ENCODE assay signal across 8 cellular contexts in the genomic region with DNA sequence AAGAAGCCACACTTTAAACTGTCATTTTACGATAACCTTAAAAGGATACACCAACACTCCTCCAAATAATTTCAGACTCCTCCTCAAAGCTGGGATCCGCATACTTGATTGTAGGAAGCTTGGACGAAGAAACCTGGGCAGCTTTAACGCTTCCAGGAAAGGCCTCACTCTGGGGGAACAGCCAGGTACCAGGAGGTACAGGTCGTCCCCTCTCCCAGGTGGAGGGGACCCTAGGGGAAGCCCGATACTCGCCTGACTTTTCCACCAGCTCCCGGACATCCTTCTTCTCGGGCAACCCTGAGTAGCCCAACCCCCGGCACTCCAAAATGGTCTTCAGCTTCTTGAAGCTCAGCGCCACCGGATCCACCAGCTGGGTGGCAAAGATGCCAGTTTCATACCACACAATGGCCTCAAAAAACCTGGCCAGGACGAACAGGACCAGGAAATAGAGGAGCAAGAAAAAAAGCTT. TPM values are rescaled to one million over a fixed set of nuclear protein-coding genes. Genes with fewer than 3 reads are reported as not detected.
DNase-seq lines count a peak whose midpoint lies in the region; ATAC-seq and TF ChIP-seq lines count a peak whose summit lies in the region.

No MANE protein-coding gene starts in this region.

- intact Hi-C loops in CD14-positive monocyte (cut with micrococcal nuclease) = loop anchor here (5.0 to 10.0 kb wide), 2 partner anchors 60 to 178 kb away; partner anchors contain the start of genes CHMP3 (in 2 of the 2) and KDM3A (in 1 of the 2)

- no peaks in the 10 kb centered on the region for H3K79me1 ChIP-seq in mesendoderm (ENCODE audit: low read length)

- ATAC-seq in stimulated activated naive CD8-positive, alpha-beta T cell treated with anti-CD3 and anti-CD28 coated beads, Interleukin-15, amount 100 ng/mL, for 72 hours = no peak
- ATAC-seq in HG03025 (IDR thresholded peaks at IDR 0.05; ENCODE audit: low FRiP score, unreplicated experiment) = no peak

- H3K27ac ChIP-seq in ectodermal cell (ENCODE audit: insufficient read depth, low read depth, low read length, poor library complexity, severe bottlenecking) (no peak overlapping the region), mesendoderm (ENCODE audit: low read depth, low read length) (peak overlapping the region; percentile 98)

- no peaks in the 10 kb centered on the region for H3K9me3 ChIP-seq in ectodermal cell (ENCODE audit: control insufficient read depth, low read length)

- peak overlapping the region; percentile 94 to 99 for H3K4me3 Mint-ChIP-seq in CD14-positive monocyte
- H3K4me3 Mint-ChIP-seq in HFFc6 = peak overlapping the region; percentile 97
- peak overlapping the region; percentile 89 to 96 for H3K4me3 Mint-ChIP-seq in stimulated activated naive CD8-positive, alpha-beta T cell treated with anti-CD3 and anti-CD28 coated beads, Interleukin-15, amount 100 ng/mL, for 72 hours

- TF ChIP-seq CTCF in CD14-positive monocyte (IDR thresholded peaks at IDR 0.05) (no peak), HFFc6 (IDR thresholded peaks at IDR 0.05) (no peak)

- H3K36me3 ChIP-seq in ectodermal cell (ENCODE audit: control insufficient read depth, insufficient read depth, low read length) = no peaks in the 10 kb centered on the region
- H3K36me3 ChIP-seq in mesendoderm (ENCODE audit: control insufficient read depth, insufficient read depth, low read length) = no peaks in the 10 kb centered on the region

- no peak overlapping the region for H4K5ac ChIP-seq in mesendoderm (ENCODE audit: low read length)

- peak overlapping the region; percentile 71 for H3K4me3 ChIP-seq in ectodermal cell (ENCODE audit: insufficient read depth, low read depth, low read length)
- H3K4me3 ChIP-seq in mesendoderm (ENCODE audit: low read length) = peak overlapping the region; percentile 89

- no peak overlapping the region for H2BK5ac ChIP-seq in mesendoderm (ENCODE audit: low read length)

- peak overlapping the region; percentile 93 to 97 (median 96) for H3K27ac Mint-ChIP-seq in CD14-positive monocyte
- H3K27ac Mint-ChIP-seq in HFFc6 = peak overlapping the region; percentile 92
- H3K27ac Mint-ChIP-seq in stimulated activated naive CD8-positive, alpha-beta T cell treated with anti-CD3 and anti-CD28 coated beads, Interleukin-15, amount 100 ng/mL, for 72 hours = peak overlapping the region; percentile 99

- 5% methylated on average over 13 of the region's 13 CpGs for WGBS in ectodermal cell, 2 experiments
- no CpG with 5 or more reads among the region's 13 CpGs for WGBS in mesendoderm (ENCODE audit: extremely low coverage, insufficient coverage, low lambda C conversion rate)

- no peak overlapping the region for H3K23ac ChIP-seq in mesendoderm (ENCODE audit: low read length)

- H2AK5ac ChIP-seq in mesendoderm (ENCODE audit: low read length) = no peak overlapping the region

- H3K4me2 ChIP-seq in mesendoderm (ENCODE audit: low read length) = peak overlapping the region; percentile 96

- H3K4me1 ChIP-seq in ectodermal cell (ENCODE audit: control insufficient read depth, insufficient read depth, low read length) (no peaks in the 10 kb centered on the region), mesendoderm (ENCODE audit: control insufficient read depth, low read depth, low read length) (no peaks in the 10 kb centered on the region)

- no peak overlapping the region for H2BK15ac ChIP-seq in mesendoderm (replicated peaks; ENCODE audit: low read depth)

- H3K9me3 Mint-ChIP-seq in CD14-positive monocyte (no peaks in the 10 kb centered on the region), HFFc6 (no peaks in the 10 kb centered on the region)
- no peaks in the 10 kb centered on the region for H3K9me3 Mint-ChIP-seq in stimulated activated naive CD8-positive, alpha-beta T cell treated with anti-CD3 and anti-CD28 coated beads, Interleukin-15, amount 100 ng/mL, for 72 hours

- no peak overlapping the region for H4K8ac ChIP-seq in mesendoderm (ENCODE audit: low read depth, low read length)

- H3K56ac ChIP-seq in mesendoderm (ENCODE audit: low read length) = peak overlapping the region; percentile 86

- DNase-seq in CD14-positive monocyte (ENCODE audit: low spot score) (peak; percentile 52), HFFc6 (no peak), T-helper 9 cell (peak; percentile 5), mesendoderm (peak; percentile 43), COLO829 (ENCODE audit: low spot score) (no peak)
- DNase-seq in stimulated activated naive CD8-positive, alpha-beta T cell treated with anti-CD3 and anti-CD28 coated beads, Interleukin-15, amount 100 ng/mL, for 72 hours = peak in 1 of 2 donors; percentile 29

- peaks cover 30% of the 10 kb centered on the region for H3K4me1 Mint-ChIP-seq in CD14-positive monocyte
- peaks cover 23% of the 10 kb centered on the region for H3K4me1 Mint-ChIP-seq in HFFc6 (ENCODE audit: low read depth)
- peaks cover 30% of the 10 kb centered on the region for H3K4me1 Mint-ChIP-seq in stimulated activated naive CD8-positive, alpha-beta T cell treated with anti-CD3 and anti-CD28 coated beads, Interleukin-15, amount 100 ng/mL, for 72 hours

- H3K27me3 Mint-ChIP-seq in CD14-positive monocyte (ENCODE audit: low read depth in 3 of 3) = peaks cover 0 to 4% (median 0%) of the 10 kb centered on the region in 3 donors
- H3K27me3 Mint-ChIP-seq in HFFc6 (ENCODE audit: insufficient read depth) = peaks cover 10% of the 10 kb centered on the region; the same call in 1 of the 2 replicates
- H3K27me3 Mint-ChIP-seq in stimulated activated naive CD8-positive, alpha-beta T cell treated with anti-CD3 and anti-CD28 coated beads, Interleukin-15, amount 100 ng/mL, for 72 hours = no peaks in the 10 kb centered on the region

- peak overlapping the region; percentile 81 for H3K9ac ChIP-seq in mesendoderm (ENCODE audit: low read length)

- H2BK120ac ChIP-seq in mesendoderm (ENCODE audit: low read depth, low read length) = no peak overlapping the region

- H3K27me3 ChIP-seq in ectodermal cell (ENCODE audit: control insufficient read depth, insufficient read depth, low read length, poor library complexity, severe bottlenecking) (no peaks in the 10 kb centered on the region), mesendoderm (ENCODE audit: insufficient read depth, low read length, poor library complexity) (no peaks in the 10 kb centered on the region)

- no peak overlapping the region for H3K4ac ChIP-seq in mesendoderm (ENCODE audit: low read depth, low read length)

- peaks cover 26% of the 10 kb centered on the region in 2 donors for H3K36me3 Mint-ChIP-seq in CD14-positive monocyte
- no peaks in the 10 kb centered on the region for H3K36me3 Mint-ChIP-seq in HFFc6 (ENCODE audit: low read depth)

- H3K18ac ChIP-seq in mesendoderm (ENCODE audit: low read length) = peak overlapping the region; percentile 75

- H3K79me2 ChIP-seq in mesendoderm (ENCODE audit: control insufficient read depth, insufficient read depth, low read length) = no peaks in the 10 kb centered on the region

RNA-seq across cellular contexts. Expression of gene RNF103, which starts 1.2 kb away (rescaled TPM):
- 1 to 10 TPM; 1.0 to 2.2 TPM for polyA plus RNA-seq in CD14-positive monocyte
- 10 to 100 TPM; 11.3 to 18.5 (median 13.1) TPM for total RNA-seq in HFFc6 (2021; fragmentation: NEBNext Ultra II Directional; extraction: Animal tissue kit (Norgen Biotek cat#: 25700))
- polyA plus RNA-seq in ectodermal cell (2013, experiment 1 of 4) = 17.9 TPM
- polyA plus RNA-seq in ectodermal cell (2013, experiment 2 of 4) = 17.7 TPM
- polyA plus RNA-seq in ectodermal cell (2013, experiment 3 of 4) = 13.7 TPM
- polyA plus RNA-seq in ectodermal cell (2013, experiment 4 of 4) = 13.9 TPM
- 4.3 TPM for polyA plus RNA-seq in mesendoderm (2013, experiment 1 of 2)
- 4.2 TPM for polyA plus RNA-seq in mesendoderm (2013, experiment 2 of 2)

RNA-seq across cellular contexts. Expression of gene CHMP3, which starts 59.2 kb away (rescaled TPM):
- 100 to 1,000 TPM in 1 of 2 donors, 10 to 100 TPM in 1; 99.4 to 115 TPM for polyA plus RNA-seq in CD14-positive monocyte
- total RNA-seq in HFFc6 (2021; fragmentation: NEBNext Ultra II Directional; extraction: Animal tissue kit (Norgen Biotek cat#: 25700)) = 100 to 1,000 TPM in 5 of 6 experiments, 10 to 100 TPM in 1; 96.3 to 120 (median 113) TPM
- polyA plus RNA-seq in ectodermal cell (2013, experiment 1 of 4) = 36.5 TPM
- polyA plus RNA-seq in ectodermal cell (2013, experiment 2 of 4) = 30.0 TPM
- 32.9 TPM for polyA plus RNA-seq in ectodermal cell (2013, experiment 3 of 4)
- 36.1 TPM for polyA plus RNA-seq in ectodermal cell (2013, experiment 4 of 4)
- polyA plus RNA-seq in mesendoderm (2013, experiment 1 of 2) = 22.3 TPM
- 22.1 TPM for polyA plus RNA-seq in mesendoderm (2013, experiment 2 of 2)

Comparison
In these comparisons a context has a peak if more than half of its experiments do, and no peak if none do; other contexts are left out.
1. DNase-seq: peak in CD14-positive monocyte (single experiment), T-helper 9 cell (single experiment) and mesendoderm (single experiment); none in HFFc6 (single experiment) and COLO829 (single experiment).
2. Peak in every context shown above with its lines, with median percentiles within 50 percentile points of each other: H3K27ac Mint-ChIP-seq and H3K4me3 Mint-ChIP-seq.